12 cellular contexts compared by ENCODE assay signal in the genomic region with DNA sequence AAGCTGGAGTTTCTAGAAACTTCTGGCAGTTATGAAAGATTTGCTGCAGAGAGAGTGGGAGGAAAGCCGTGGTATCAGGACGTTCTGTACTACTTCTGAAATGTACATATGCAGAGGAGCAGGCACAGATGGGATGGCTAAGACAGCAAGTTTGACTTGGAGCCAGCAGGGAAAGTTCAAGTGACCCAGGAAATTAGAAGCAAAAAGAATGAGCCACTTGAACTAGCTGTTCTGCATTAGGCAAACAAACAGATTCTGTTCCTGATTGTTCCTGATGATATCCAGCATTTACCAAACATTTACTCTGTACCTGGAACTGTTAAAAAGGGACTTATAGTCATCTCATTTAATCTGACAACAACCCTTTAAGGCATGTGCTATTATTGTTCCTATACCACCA. TPM values are rescaled to one million over a fixed set of nuclear protein-coding genes. Genes with fewer than 3 reads are reported as not detected.
DNase-seq lines count a peak whose midpoint lies in the region; ATAC-seq and TF ChIP-seq lines count a peak whose summit lies in the region.
"Had no signal": no experiment of that assay in that cellular context is flagged by ENCODE, and none has a peak within 500 bp of the region (broad histone marks: within the 10 kb centered on the region; RNA-seq: fewer than 3 reads in every experiment).

No MANE protein-coding gene starts in this region.

- peaks cover 15% of the 10 kb centered on the region for H3K4me1 ChIP-seq in prostate gland (replicated peaks)
- H3K4me1 ChIP-seq: uterus had no signal

- H3K4me3 ChIP-seq in foreskin fibroblast (ENCODE audit: low read depth in 1 of 2, low read length in 2 of 2) = no peak overlapping the region
- H3K4me3 ChIP-seq in prostate gland = no peak overlapping the region
- H3K4me3 ChIP-seq in lower leg skin (ENCODE audit: low read depth, poor library complexity, severe bottlenecking) = no peak overlapping the region
- H3K4me3 ChIP-seq: uterus had no signal

- DNase-seq in NCI-H69 (lab: John Stamatoyannopoulos, UW) = peak; percentile 56
- peak; percentile 20 to 52 for DNase-seq in foreskin fibroblast
- DNase-seq in prostate gland (ENCODE audit: low spot score) = peak; percentile 97
- DNase-seq in globus pallidus (ENCODE audit: low spot score) = no peak
- DNase-seq in lower leg skin (ENCODE audit: low spot score in 2 of 2) = no peak
- DNase-seq: NCI-H187, T-cell had no signal

- intact Hi-C loops in prostate gland (cut with DNase I) = no loop called here
- intact Hi-C loops in lower leg skin (cut with DNase I; ENCODE audit: low total_unique reads) = no loop called here

- ATAC-seq in HG03521 (IDR thresholded peaks at IDR 0.05; ENCODE audit: unreplicated experiment) (no peak), GM21529 (IDR thresholded peaks at IDR 0.05; ENCODE audit: unreplicated experiment) (no peak)
- ATAC-seq: T-cell had no signal

- no peaks in the 10 kb centered on the region for H3K9me3 ChIP-seq in prostate gland
- H3K9me3 ChIP-seq: uterus had no signal

- H3K27me3 ChIP-seq in prostate gland (replicated peaks; ENCODE audit: insufficient read depth) = no peaks in the 10 kb centered on the region
- H3K27me3 ChIP-seq: uterus had no signal

- no peaks in the 10 kb centered on the region for H3K36me3 ChIP-seq in prostate gland
- H3K36me3 ChIP-seq: uterus had no signal

- 11% methylated on average over 2 of the region's 2 CpGs for WGBS in prostate gland
- WGBS in lower leg skin, 2 donors = 37 to 50% methylated on average over 2 of the region's 2 CpGs

- TF ChIP-seq CTCF in 22Rv1 (IDR thresholded peaks at IDR 0.05) (no peak), foreskin fibroblast (IDR thresholded peaks at IDR 0.05; ENCODE audit: low read depth, low read length) (no peak), prostate gland (IDR thresholded peaks at IDR 0.05) (peak in 2 of 4 experiments; percentile 8 to 10), lower leg skin (IDR thresholded peaks at IDR 0.05) (no peak)

- TF ChIP-seq POLR2A in prostate gland (IDR thresholded peaks at IDR 0.05) (no peak), lower leg skin (IDR thresholded peaks at IDR 0.05) (no peak)

- H3K27ac ChIP-seq in 22Rv1 = peak overlapping the region; percentile 93
- H3K27ac ChIP-seq in prostate gland = peak overlapping the region; percentile 84 to 96

RNA-seq across cellular contexts. Expression of a gene that starts 41.4 kb away (rescaled TPM):
- total RNA-seq in prostate gland (1 to 10 TPM; 1.4 to 3.1 TPM), lower leg skin (under 1 TPM in 1 of 4 donors, not detected in 3; 0.34 TPM)
- total RNA-seq: OCI-LY7 had no signal

Comparison
In these comparisons a context has a peak if more than half of its experiments do, and no peak if none do; other contexts are left out.
1. DNase-seq: peak in NCI-H69 (single experiment), foreskin fibroblast (2 of 2) and prostate gland (single experiment); none in globus pallidus (single experiment) and lower leg skin (0 of 2).